In genomic region chr15:41283653-41284424, GRCh38 we compare ENCODE assay signal across 1 cellular context.
A peak's percentile ranks its signal among the peaks of the same experiment; 100 is the strongest.
TF ChIP-seq lines count a peak whose summit lies in the region.

No MANE protein-coding gene starts in this region.

TF ChIP-seq in HepG2, 621 proteins besides CTCF, POLR2A, EP300 and RAD21 (continued from another document and continues in another):
- TF ChIP-seq ZNF318 (CRISPR knock-in tag; IDR thresholded peaks at IDR 0.05): no peak
- no peak for TF ChIP-seq SOX6 (IDR thresholded peaks at IDR 0.05)
- TF ChIP-seq SOX6 (CRISPR knock-in tag; IDR thresholded peaks at IDR 0.05): peak; percentile 64
- no peak for TF ChIP-seq ARID2 (CRISPR knock-in tag; IDR thresholded peaks at IDR 0.05; ENCODE audit: borderline replicate concordance)
- no peak for TF ChIP-seq ATF7 (IDR thresholded peaks at IDR 0.05)
- TF ChIP-seq ATF7 (CRISPR knock-in tag; IDR thresholded peaks at IDR 0.05): no peak
- peak; percentile 77 for TF ChIP-seq KLF6 (CRISPR knock-in tag; IDR thresholded peaks at IDR 0.05)
- no peak for TF ChIP-seq ZNF770 (CRISPR knock-in tag; IDR thresholded peaks at IDR 0.05)
- TF ChIP-seq ZNF414 (CRISPR knock-in tag; IDR thresholded peaks at IDR 0.05): no peak
- no peak for TF ChIP-seq ZSCAN29 (CRISPR knock-in tag; conservative IDR thresholded peaks at IDR 0.05)
- peak; percentile 64 for TF ChIP-seq ZBTB20 (CRISPR knock-in tag; IDR thresholded peaks at IDR 0.05; ENCODE audit: borderline replicate concordance, low read depth)
- TF ChIP-seq SKI (IDR thresholded peaks at IDR 0.05; ENCODE audit: partially characterized antibody): no peak
- TF ChIP-seq HOXA5 (CRISPR knock-in tag; IDR thresholded peaks at IDR 0.05): peak; percentile 90; the same call in 1 of the 2 replicates
- TF ChIP-seq ZNF256 (CRISPR knock-in tag; conservative IDR thresholded peaks at IDR 0.05): no peak
- TF ChIP-seq SRSF1 (optimal IDR thresholded peaks at IDR 0.05; ENCODE audit: low read depth, low read length): peak; percentile 89
- no peak for TF ChIP-seq ZNF337 (CRISPR knock-in tag; IDR thresholded peaks at IDR 0.05; ENCODE audit: borderline replicate concordance, low read depth)
- 0 out of 2 replicates have a peak, but pooled peaks have one; percentile 69 for TF ChIP-seq ZNF614 (CRISPR knock-in tag; IDR thresholded peaks at IDR 0.05; ENCODE audit: borderline replicate concordance)
- TF ChIP-seq RFX5 (IDR thresholded peaks at IDR 0.05; ENCODE audit: low read depth, low read length): no peak
- TF ChIP-seq GRHL1 (CRISPR knock-in tag; conservative IDR thresholded peaks at IDR 0.05): no peak
- TF ChIP-seq HOXA7 (CRISPR knock-in tag; IDR thresholded peaks at IDR 0.05): no peak
- TF ChIP-seq NCOR1 (IDR thresholded peaks at IDR 0.05; ENCODE audit: borderline replicate concordance, low read length): no peak
- no peak; the same call in 1 of the 2 replicates for TF ChIP-seq ZHX1 (CRISPR knock-in tag; IDR thresholded peaks at IDR 0.05; ENCODE audit: low read depth)
- TF ChIP-seq DR1 (CRISPR knock-in tag; IDR thresholded peaks at IDR 0.05): peak; percentile 66; the same call in 1 of the 2 replicates
- no peak for TF ChIP-seq ZNF3 (CRISPR knock-in tag; IDR thresholded peaks at IDR 0.05)
- no peak for TF ChIP-seq NKX3-1 (CRISPR knock-in tag; IDR thresholded peaks at IDR 0.05)
- no peak; the same call in 1 of the 2 replicates for TF ChIP-seq ZFP1 (CRISPR knock-in tag; IDR thresholded peaks at IDR 0.05)
- TF ChIP-seq FOXJ3 (CRISPR knock-in tag; IDR thresholded peaks at IDR 0.05; ENCODE audit: borderline replicate concordance): 0 out of 2 replicates have a peak, but pooled peaks have one; percentile 14
- TF ChIP-seq RFXANK (CRISPR knock-in tag; IDR thresholded peaks at IDR 0.05): no peak
- TF ChIP-seq ZNF230 (CRISPR knock-in tag; IDR thresholded peaks at IDR 0.05): no peak; the same call in 1 of the 2 replicates
- TF ChIP-seq ZNF451 (CRISPR knock-in tag; IDR thresholded peaks at IDR 0.05): no peak; the same call in 1 of the 2 replicates
- no peak for TF ChIP-seq ZNF354B (CRISPR knock-in tag; IDR thresholded peaks at IDR 0.05)
- TF ChIP-seq SP2 (CRISPR knock-in tag; IDR thresholded peaks at IDR 0.05): peak; percentile 98
- 0 out of 2 replicates have a peak, but pooled peaks have one; percentile 17 for TF ChIP-seq ZBTB38 (CRISPR knock-in tag; IDR thresholded peaks at IDR 0.05)
- no peak for TF ChIP-seq ZBTB8A (CRISPR knock-in tag; IDR thresholded peaks at IDR 0.05; ENCODE audit: borderline replicate concordance, low read depth)
- peak; percentile 79 for TF ChIP-seq HDAC1 (CRISPR knock-in tag; IDR thresholded peaks at IDR 0.05)
- no peak for TF ChIP-seq ZNF629 (CRISPR knock-in tag; conservative IDR thresholded peaks at IDR 0.05)
- peak; percentile 76; the same call in 1 of the 2 replicates for TF ChIP-seq GABPB1 (CRISPR knock-in tag; IDR thresholded peaks at IDR 0.05)
- no peak for TF ChIP-seq ZFYVE20 (CRISPR knock-in tag; IDR thresholded peaks at IDR 0.05; ENCODE audit: borderline replicate concordance, low read depth)
- peak; percentile 83; the same call in 1 of the 2 replicates for TF ChIP-seq AFF4 (CRISPR knock-in tag; IDR thresholded peaks at IDR 0.05)
- TF ChIP-seq ZNF281 (CRISPR knock-in tag; IDR thresholded peaks at IDR 0.05; ENCODE audit: borderline replicate concordance): no peak; the same call in 1 of the 2 replicates
